In genomic region chr2:39618236-39618635, GRCh38 we compare ENCODE assay signal across 29 cellular contexts.
"Had no signal": no experiment of that assay in that cellular context is flagged by ENCODE, and none has a peak within 500 bp of the region (broad histone marks: within the 10 kb centered on the region; RNA-seq: fewer than 3 reads in every experiment).

No MANE protein-coding gene starts in this region.

- FAIRE-seq: urothelium cell line had no signal

- H3K9me3 ChIP-seq: stomach, suprapubic skin, testis, thoracic aorta, thyroid gland, tibial artery, tibial nerve, transverse colon, upper lobe of left lung, upper lobe of right lung, uterus, vagina had no signal

- ATAC-seq: stimulated activated effector memory CD8-positive, alpha-beta T cell treated with anti-CD3 and anti-CD28 coated beads, Interleukin-12 subunit alpha, Interleukin-12 subunit beta, amount 100 ng/mL, for 72 hours; stimulated activated memory B cell treated with anti-CD40 and anti-IgM and Interleukin-4, amounts not matched to agents 10 μg/mL and 1 μg/mL and 100 μg/mL, for 72 hours; stimulated activated naive B cell treated with anti-CD40 and anti-IgM and Interleukin-4, amounts not matched to agents 10 μg/mL and 1 μg/mL and 100 μg/mL, for 72 hours; stimulated activated naive CD8-positive, alpha-beta T cell treated with anti-CD3 and anti-CD28 coated beads, Interleukin-15, amount 100 ng/mL, for 72 hours; stimulated activated naive CD8-positive, alpha-beta T cell treated with anti-CD3 and anti-CD28 coated beads, Interleukin-15, Interleukin-2, amounts not matched to agents 100 U/mL and 50 U/mL, for 24 hours had no signal

- H3K4me3 Mint-ChIP-seq: stimulated activated effector memory CD8-positive, alpha-beta T cell treated with anti-CD3 and anti-CD28 coated beads, Interleukin-12 subunit alpha, Interleukin-12 subunit beta, amount 100 ng/mL, for 72 hours; stimulated activated memory B cell treated with anti-CD40 and anti-IgM and Interleukin-4, amounts not matched to agents 10 μg/mL and 1 μg/mL and 100 μg/mL, for 72 hours; stimulated activated naive B cell treated with anti-CD40 and anti-IgM and Interleukin-4, amounts not matched to agents 10 μg/mL and 1 μg/mL and 100 μg/mL, for 72 hours; stimulated activated naive CD8-positive, alpha-beta T cell treated with anti-CD3 and anti-CD28 coated beads, Interleukin-15, amount 100 ng/mL, for 72 hours; stimulated activated naive CD8-positive, alpha-beta T cell treated with anti-CD3 and anti-CD28 coated beads, Interleukin-15, Interleukin-2, amounts not matched to agents 100 ng/mL and 50 ng/mL, for 24 hours; type B pancreatic cell had no signal

- H3K4me1 ChIP-seq: testis, tibial nerve, transverse colon, uterus had no signal

- H3K36me3 Mint-ChIP-seq: stimulated activated effector memory CD8-positive, alpha-beta T cell treated with anti-CD3 and anti-CD28 coated beads, Interleukin-12 subunit alpha, Interleukin-12 subunit beta, amount 100 ng/mL, for 72 hours; stimulated activated memory B cell treated with anti-CD40 and anti-IgM and Interleukin-4, amounts not matched to agents 10 μg/mL and 1 μg/mL and 100 μg/mL, for 72 hours; stimulated activated naive B cell treated with anti-CD40 and anti-IgM and Interleukin-4, amounts not matched to agents 10 μg/mL and 1 μg/mL and 100 μg/mL, for 72 hours; type B pancreatic cell had no signal

- H3K9me3 Mint-ChIP-seq: stimulated activated effector memory CD8-positive, alpha-beta T cell treated with anti-CD3 and anti-CD28 coated beads, Interleukin-12 subunit alpha, Interleukin-12 subunit beta, amount 100 ng/mL, for 72 hours; stimulated activated naive CD8-positive, alpha-beta T cell treated with anti-CD3 and anti-CD28 coated beads, Interleukin-15, amount 100 ng/mL, for 72 hours; stimulated activated naive CD8-positive, alpha-beta T cell treated with anti-CD3 and anti-CD28 coated beads, Interleukin-15, Interleukin-2, amounts not matched to agents 100 ng/mL and 50 ng/mL, for 24 hours; type B pancreatic cell had no signal

- DNase-seq: stimulated activated CD4-positive, alpha-beta T cell treated with anti-CD3 and anti-CD28 coated beads, Interleukin-2, amount 100 ng/mL, for 48 hours; stimulated activated CD4-positive, alpha-beta T cell treated with anti-CD3 and anti-CD28 coated beads, Interleukin-4, amount 100 ng/mL, for 1 hour; stimulated activated CD4-positive, alpha-beta T cell treated with anti-CD3 and anti-CD28 coated beads, Interleukin-4, amount 100 ng/mL, for 24 hours; stimulated activated CD4-positive, alpha-beta T cell treated with anti-CD3 and anti-CD28 coated beads, Interleukin-4, amount 100 ng/mL, for 4 hours; stimulated activated CD8-positive, alpha-beta memory T cell treated with anti-CD3 and anti-CD28 coated beads, Interleukin-4, amount 100 ng/mL, for 48 hours; stimulated activated naive B cell treated with anti-CD40 and anti-IgM and Interleukin-4, amounts not matched to agents 10 μg/mL and 1 μg/mL and 100 μg/mL, for 72 hours; stimulated activated naive CD4-positive, alpha-beta T cell; stimulated activated naive CD4-positive, alpha-beta T cell treated with Interleukin-2 at 50 U/mL for 16 hours; stimulated activated naive CD8-positive, alpha-beta T cell treated with anti-CD3 and anti-CD28 coated beads, Interleukin-15, amount 100 ng/mL, for 72 hours; stimulated activated naive CD8-positive, alpha-beta T cell treated with anti-CD3 and anti-CD28 coated beads, Interleukin-15, Interleukin-2, amounts not matched to agents 100 U/mL and 50 U/mL, for 24 hours; stomach; substantia nigra; testis; thyroid gland; tibial artery; transverse colon; trophoblast cell; upper lobe of left lung; upper lobe of right lung; uterus had no signal

- H3K36me3 ChIP-seq: stomach, suprapubic skin, thoracic aorta, thyroid gland, tibial artery, tibial nerve, transverse colon, upper lobe of left lung, upper lobe of right lung, uterus, vagina had no signal

- H3K27ac Mint-ChIP-seq: stimulated activated effector memory CD8-positive, alpha-beta T cell treated with anti-CD3 and anti-CD28 coated beads, Interleukin-12 subunit alpha, Interleukin-12 subunit beta, amount 100 ng/mL, for 72 hours; stimulated activated memory B cell treated with anti-CD40 and anti-IgM and Interleukin-4, amounts not matched to agents 10 μg/mL and 1 μg/mL and 100 μg/mL, for 72 hours; stimulated activated naive B cell treated with anti-CD40 and anti-IgM and Interleukin-4, amounts not matched to agents 10 μg/mL and 1 μg/mL and 100 μg/mL, for 72 hours; stimulated activated naive CD8-positive, alpha-beta T cell treated with anti-CD3 and anti-CD28 coated beads, Interleukin-15, amount 100 ng/mL, for 72 hours; stimulated activated naive CD8-positive, alpha-beta T cell treated with anti-CD3 and anti-CD28 coated beads, Interleukin-15, Interleukin-2, amounts not matched to agents 100 ng/mL and 50 ng/mL, for 24 hours; type B pancreatic cell had no signal

- H3K27ac ChIP-seq: stomach, suprapubic skin, testis, thoracic aorta, thyroid gland, tibial artery, tibial nerve, transverse colon, upper lobe of left lung, upper lobe of right lung, uterus, vagina had no signal

- H3K4me3 ChIP-seq: stomach, suprapubic skin, testis, thoracic aorta, thyroid gland, tibial artery, tibial nerve, transverse colon, upper lobe of left lung, upper lobe of right lung, uterus, vagina had no signal

- H3K27me3 ChIP-seq: stomach, suprapubic skin, testis, thyroid gland, tibial artery, tibial nerve, transverse colon, upper lobe of left lung, upper lobe of right lung, uterus, vagina had no signal
